8 cellular contexts compared by ENCODE assay signal in the genomic region with DNA sequence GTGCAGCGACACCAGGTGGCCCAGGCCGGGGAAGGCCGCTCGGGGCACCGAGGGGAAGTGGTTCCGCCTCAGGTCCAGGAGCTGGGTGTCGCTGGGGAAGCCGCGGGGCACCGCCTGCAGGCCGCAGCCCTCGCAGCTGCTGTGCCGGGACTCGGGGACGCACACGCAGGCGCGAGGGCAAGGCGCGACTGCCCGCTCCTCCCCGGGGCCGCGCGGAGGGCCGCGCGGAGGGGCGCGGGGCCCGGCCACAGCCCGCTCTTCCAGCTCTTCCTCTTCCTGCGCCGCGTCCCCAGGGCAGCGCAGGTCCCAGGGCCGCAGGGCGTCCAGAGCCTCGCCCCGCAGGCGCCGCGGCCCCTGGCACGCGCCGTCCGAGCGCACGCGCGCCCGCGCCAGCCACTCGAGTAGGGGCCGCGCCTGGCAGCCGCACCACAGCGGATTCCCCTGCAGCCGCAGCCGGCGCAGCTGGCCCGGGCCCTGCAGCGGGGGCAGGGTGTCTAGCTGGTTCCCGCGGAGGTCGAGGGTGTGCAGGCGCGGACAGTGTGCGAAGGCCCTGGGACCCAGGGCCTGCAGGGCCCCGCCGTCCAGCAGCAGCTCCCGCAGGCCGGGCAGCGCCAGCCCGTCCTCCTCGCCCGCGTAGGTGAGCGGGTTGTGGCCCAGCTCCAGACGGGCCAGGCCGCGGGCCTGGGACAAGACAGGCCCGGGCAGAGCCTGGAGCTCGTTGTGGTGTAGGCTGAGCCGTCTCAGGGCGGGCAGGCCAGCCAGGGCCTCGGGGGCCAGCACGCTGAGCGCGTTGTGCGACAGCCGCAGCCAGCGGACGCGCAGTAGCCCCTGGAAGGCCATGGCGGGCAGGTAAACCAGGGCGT. TPM values are rescaled to one million over a fixed set of nuclear protein-coding genes. Genes with fewer than 3 reads are reported as not detected.
DNase-seq lines count a peak whose midpoint lies in the region; ATAC-seq and TF ChIP-seq lines count a peak whose summit lies in the region.

No MANE protein-coding gene starts in this region.

- no peaks in the 10 kb centered on the region for H3K27me3 Mint-ChIP-seq in T-helper 17 cell

- H3K4me1 Mint-ChIP-seq in T-helper 17 cell = peaks cover 7% of the 10 kb centered on the region

- H3K4me3 Mint-ChIP-seq in T-helper 17 cell = peak overlapping the region; percentile 84

- peak overlapping the region; percentile 32 to 79 (median 33) for H3K9ac ChIP-seq in skeletal muscle tissue (ENCODE audit: low read depth in 1 of 3, low read length in 3 of 3)

- no peak overlapping the region for H3K27ac ChIP-seq in ACC112 (ENCODE audit: low read depth, low read length)
- no peak overlapping the region for H3K27ac ChIP-seq in skeletal muscle tissue (ENCODE audit: low read depth, low read length)

- no peaks in the 10 kb centered on the region for H3K4me1 ChIP-seq in ACC112 (ENCODE audit: control insufficient read depth, insufficient read depth, low read length, unreplicated experiment)
- H3K4me1 ChIP-seq in skeletal muscle tissue (ENCODE audit: control insufficient read depth in 3 of 3, insufficient read depth in 3 of 3, low read length in 3 of 3) = peaks cover 11 to 16% (median 15%) of the 10 kb centered on the region in 3 donors

- ATAC-seq in GM18867 (IDR thresholded peaks at IDR 0.05; ENCODE audit: unreplicated experiment) = peak; percentile 83
- ATAC-seq in T-helper 17 cell = peak; percentile 91
- no peak for ATAC-seq in HG02623 (IDR thresholded peaks at IDR 0.05; ENCODE audit: unreplicated experiment)

- in situ Hi-C loops in astrocyte of the cerebellum (cut with HindIII; ENCODE audit: low sequenced_read_pairs) = no loop called here

- peak in 59 of 76 experiments; percentile 6 to 71 (median 50) for DNase-seq in HUDEP-2 (lab: John Stamatoyannopoulos, UW; ENCODE audit: unreplicated experiment in 76 of 76)
- DNase-seq in T-helper 17 cell = peak; percentile 67 to 79 (median 70)
- no peak for DNase-seq in astrocyte of the cerebellum (ENCODE audit: low read depth)
- peak; percentile 68 for DNase-seq in iPS DF 4.7 (ENCODE audit: extremely low read depth, low spot score)

- H3K27ac Mint-ChIP-seq in T-helper 17 cell = no peak overlapping the region

- H3K9me3 ChIP-seq in T-helper 17 cell (ENCODE audit: control insufficient read depth, low read length, poor library complexity, severe bottlenecking) = no peaks in the 10 kb centered on the region
- H3K9me3 ChIP-seq in skeletal muscle tissue (ENCODE audit: control insufficient read depth in 3 of 3, low read length in 3 of 3) = no peaks in the 10 kb centered on the region

- H2AFZ ChIP-seq in ACC112 (ENCODE audit: low read length, unreplicated experiment) = no peak overlapping the region

- H3K27me3 ChIP-seq in ACC112 (ENCODE audit: insufficient read depth, low read length) (no peaks in the 10 kb centered on the region), skeletal muscle tissue (ENCODE audit: control insufficient read depth in 3 of 3, insufficient read depth in 3 of 3, low read length in 3 of 3) (no peaks in the 10 kb centered on the region)

- H3K36me3 ChIP-seq in ACC112 (ENCODE audit: insufficient read depth, low read length) (no peaks in the 10 kb centered on the region), skeletal muscle tissue (ENCODE audit: control insufficient read depth in 3 of 3, insufficient read depth in 3 of 3, low read length in 3 of 3) (no peaks in the 10 kb centered on the region)

- TF ChIP-seq CTCF in astrocyte of the cerebellum (IDR thresholded peaks at IDR 0.05; ENCODE audit: low read depth, low read length, missing control alignments) = peak; percentile 51

- H3K36me3 Mint-ChIP-seq in T-helper 17 cell (ENCODE audit: low read depth) = no peaks in the 10 kb centered on the region

- peak overlapping the region; percentile 53 for H3K4me3 ChIP-seq in ACC112 (ENCODE audit: low read depth, low read length)
- H3K4me3 ChIP-seq in astrocyte of the cerebellum (ENCODE audit: low read depth, low read length) = peak overlapping the region; percentile 14
- peak overlapping the region; percentile 38 to 66 (median 58) for H3K4me3 ChIP-seq in skeletal muscle tissue (ENCODE audit: low read length in 3 of 3)

- H3K79me2 ChIP-seq in ACC112 (ENCODE audit: control insufficient read depth, insufficient read depth, low read length, unreplicated experiment) = no peaks in the 10 kb centered on the region

RNA-seq across cellular contexts. Expression of a gene that starts 2.8 kb away (rescaled TPM):
- total RNA-seq in T-helper 17 cell (1 to 10 TPM; 1.6 to 3.5 TPM), skeletal muscle tissue (2.1 TPM)

RNA-seq across cellular contexts. Expression of a gene that starts 32.8 kb away (rescaled TPM):
- total RNA-seq in T-helper 17 cell = 10 to 100 TPM; 28.9 to 31.1 TPM
- total RNA-seq in skeletal muscle tissue = 9.4 TPM

RNA-seq across cellular contexts. Expression of a gene that starts 48.0 kb away (rescaled TPM):
- total RNA-seq in T-helper 17 cell (100 to 1,000 TPM; 114 to 142 TPM), skeletal muscle tissue (10.4 TPM)

Comparison
In these comparisons a context has a peak if more than half of its experiments do, and no peak if none do; other contexts are left out.
1. RNA of a gene that starts 48.0 kb away (total RNA-seq): 114 to 142 TPM in T-helper 17 cell; 10.4 TPM in skeletal muscle tissue (single experiment); every median in the first group is over 10 times any median in the second.
2. Peak in every context shown above with its lines, with median percentiles within 50 percentile points of each other: H3K4me3 ChIP-seq.